27 cellular contexts compared by ENCODE assay signal in the genomic region with DNA sequence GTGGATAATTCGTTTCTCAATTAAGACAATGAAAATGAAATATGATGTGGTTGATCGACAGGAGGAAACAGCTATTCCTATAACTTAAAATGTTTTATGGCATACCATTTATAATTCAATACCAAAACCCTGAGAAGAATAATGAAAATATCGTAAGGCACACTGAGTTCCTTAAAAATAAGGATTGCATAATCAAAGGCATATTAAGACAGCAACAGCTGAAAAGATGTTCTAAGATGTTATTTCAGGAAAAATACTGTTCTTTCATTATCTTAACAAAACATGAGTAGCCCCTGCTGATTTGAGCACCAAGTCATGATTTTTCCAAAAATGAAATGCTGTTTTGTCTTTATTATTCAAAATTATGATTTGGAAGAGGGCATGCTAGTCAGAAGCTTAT.
"Had no signal": no experiment of that assay in that cellular context is flagged by ENCODE, and none has a peak within 500 bp of the region (broad histone marks: within the 10 kb centered on the region; RNA-seq: fewer than 3 reads in every experiment).

No MANE protein-coding gene starts in this region.

- H3K79me2 ChIP-seq: hepatocyte had no signal

- H3K36me3 Mint-ChIP-seq: memory B cell; naive thymus-derived CD4-positive, alpha-beta T cell; natural killer cell treated with Interleukin-12 subunit alpha and Interleukin-12 subunit beta and Interleukin-15 and Interleukin-18, amount 100 ng/mL, for 72 hours; stimulated activated memory B cell treated with anti-CD40 and anti-IgM and Interleukin-4, amounts not matched to agents 10 μg/mL and 1 μg/mL and 100 μg/mL, for 72 hours had no signal

- H3K27me3 ChIP-seq: hepatocyte, ovary, right atrium auricular region, spleen, stomach, testis, thyroid gland, transverse colon, upper lobe of left lung, vagina had no signal

- H3K4me3 Mint-ChIP-seq: memory B cell; naive thymus-derived CD4-positive, alpha-beta T cell; natural killer cell treated with Interleukin-12 subunit alpha and Interleukin-12 subunit beta and Interleukin-15 and Interleukin-18, amount 100 ng/mL, for 72 hours; stimulated activated memory B cell treated with anti-CD40 and anti-IgM and Interleukin-4, amounts not matched to agents 10 μg/mL and 1 μg/mL and 100 μg/mL, for 72 hours had no signal

- H3K4me1 Mint-ChIP-seq: memory B cell; naive thymus-derived CD4-positive, alpha-beta T cell; stimulated activated memory B cell treated with anti-CD40 and anti-IgM and Interleukin-4, amounts not matched to agents 10 μg/mL and 1 μg/mL and 100 μg/mL, for 72 hours had no signal

- H3K27ac Mint-ChIP-seq: memory B cell; naive thymus-derived CD4-positive, alpha-beta T cell; natural killer cell treated with Interleukin-12 subunit alpha and Interleukin-12 subunit beta and Interleukin-15 and Interleukin-18, amount 100 ng/mL, for 72 hours; progenitor cell of endocrine pancreas; stimulated activated memory B cell treated with anti-CD40 and anti-IgM and Interleukin-4, amounts not matched to agents 10 μg/mL and 1 μg/mL and 100 μg/mL, for 72 hours had no signal

- H2AFZ ChIP-seq: hepatocyte had no signal

- H3K27me3 Mint-ChIP-seq: memory B cell; naive thymus-derived CD4-positive, alpha-beta T cell; natural killer cell treated with Interleukin-12 subunit alpha and Interleukin-12 subunit beta and Interleukin-15 and Interleukin-18, amount 100 ng/mL, for 72 hours; progenitor cell of endocrine pancreas; stimulated activated memory B cell treated with anti-CD40 and anti-IgM and Interleukin-4, amounts not matched to agents 10 μg/mL and 1 μg/mL and 100 μg/mL, for 72 hours had no signal

- H3K27ac ChIP-seq: hepatocyte, left ventricle myocardium inferior, ovary, right atrium auricular region, spleen, stomach, testis, thyroid gland, transverse colon, upper lobe of left lung, vagina had no signal

- H3K9me3 Mint-ChIP-seq: memory B cell; stimulated activated memory B cell treated with anti-CD40 and anti-IgM and Interleukin-4, amounts not matched to agents 10 μg/mL and 1 μg/mL and 100 μg/mL, for 72 hours had no signal

- H3K4me1 ChIP-seq: left ventricle myocardium inferior, right atrium auricular region, spleen, stomach, testis, thyroid gland, transverse colon, upper lobe of left lung, vagina had no signal

- H3K9me3 ChIP-seq: left ventricle myocardium inferior, ovary, right atrium auricular region, stomach, testis, thyroid gland, transverse colon, upper lobe of left lung, vagina had no signal

- H3K4me3 ChIP-seq: hepatocyte, left ventricle myocardium inferior, lung, mucosa of descending colon, ovary, right atrium auricular region, spleen, stomach, testis, thyroid gland, transverse colon, upper lobe of left lung, vagina had no signal

- H3K36me3 ChIP-seq: left ventricle myocardium inferior, ovary, right atrium auricular region, spleen, stomach, thyroid gland, transverse colon, upper lobe of left lung, vagina had no signal

- DNase-seq: islet precursor cell; left ventricle myocardium inferior; midbrain; mucosa of descending colon; naive thymus-derived CD4-positive, alpha-beta T cell; ovary; small intestine; spleen; stimulated activated CD4-positive, alpha-beta T cell treated with anti-CD3 and anti-CD28 coated beads, Interleukin-1b, Interleukin-23, amount 100 ng/mL, for 48 hours; stimulated activated CD4-positive, alpha-beta T cell treated with anti-CD3 and anti-CD28 coated beads, Interleukin-2, amount 100 ng/mL, for 48 hours; stimulated activated CD4-positive, alpha-beta T cell treated with anti-CD3 and anti-CD28 coated beads, Interleukin-4, amount 100 ng/mL, for 4 hours; stimulated activated CD8-positive, alpha-beta memory T cell treated with anti-CD3 and anti-CD28 coated beads, Interleukin-4, amount 100 ng/mL, for 48 hours; stimulated activated naive CD8-positive, alpha-beta T cell treated with anti-CD3 and anti-CD28 coated beads, Interleukin-15, Interleukin-2, amounts not matched to agents 100 U/mL and 50 U/mL, for 24 hours; stomach; testis; thyroid gland; transverse colon; upper lobe of left lung had no signal

- H3K4me2 ChIP-seq: hepatocyte had no signal

- ATAC-seq: mucosa of descending colon; naive thymus-derived CD4-positive, alpha-beta T cell; natural killer cell treated with Interleukin-12 subunit alpha and Interleukin-12 subunit beta and Interleukin-15 and Interleukin-18, amount 100 ng/mL, for 72 hours; sciatic nerve; stimulated activated memory B cell treated with anti-CD40 and anti-IgM and Interleukin-4, amounts not matched to agents 10 μg/mL and 1 μg/mL and 100 μg/mL, for 72 hours; stimulated activated naive CD8-positive, alpha-beta T cell treated with anti-CD3 and anti-CD28 coated beads, Interleukin-15, Interleukin-2, amounts not matched to agents 100 U/mL and 50 U/mL, for 24 hours had no signal
